In the genomic region with DNA sequence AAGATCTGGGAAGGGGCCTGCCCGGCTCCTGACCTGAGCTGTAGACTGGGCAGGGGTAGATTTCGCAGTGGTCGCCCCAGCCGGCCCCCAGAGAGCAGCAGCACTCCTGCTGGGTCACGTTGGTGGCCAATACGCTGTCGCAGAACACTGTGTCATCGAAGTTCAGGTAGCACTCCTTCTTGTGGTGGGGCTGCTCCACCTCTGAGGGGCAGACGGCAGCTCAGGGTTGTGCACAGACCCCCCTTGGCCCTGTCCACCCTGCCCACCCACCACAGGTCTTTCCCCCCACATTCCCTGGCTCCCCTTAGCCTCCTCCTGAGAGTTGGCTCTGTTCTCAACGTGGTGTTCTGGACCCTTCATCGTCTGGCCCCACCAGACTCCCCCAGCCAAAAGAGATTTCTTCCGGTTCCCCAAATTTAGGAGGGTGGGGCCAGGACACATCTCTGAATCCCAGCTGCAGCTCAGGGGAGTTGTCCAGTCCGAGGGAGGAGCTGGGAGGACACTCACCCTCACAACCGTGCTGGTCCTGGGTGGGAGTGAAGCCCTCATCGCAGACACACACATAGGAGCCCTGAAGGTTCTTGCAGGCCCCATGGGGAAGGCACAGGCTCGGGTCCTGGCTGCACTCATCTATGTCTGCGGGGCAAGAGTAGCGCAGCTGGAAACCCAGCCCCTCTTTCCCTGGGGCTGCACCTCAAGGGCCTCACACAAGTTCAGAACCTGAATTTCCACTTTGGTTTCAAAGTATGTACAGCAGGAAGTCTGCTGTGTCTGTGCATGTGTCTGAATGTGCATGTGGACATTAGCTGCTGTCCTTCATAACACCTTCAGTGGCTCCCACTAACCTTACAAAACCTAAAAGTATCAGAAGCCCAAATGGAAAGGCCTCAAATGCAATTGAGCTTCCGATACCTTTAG, we compare ENCODE assay signal across 1 cellular context.
TF ChIP-seq lines count a peak whose summit lies in the region.

No MANE protein-coding gene starts in this region.

TF ChIP-seq in GM12878, 131 proteins besides CTCF, POLR2A, EP300 and RAD21:
- TF ChIP-seq, protein P1, sequence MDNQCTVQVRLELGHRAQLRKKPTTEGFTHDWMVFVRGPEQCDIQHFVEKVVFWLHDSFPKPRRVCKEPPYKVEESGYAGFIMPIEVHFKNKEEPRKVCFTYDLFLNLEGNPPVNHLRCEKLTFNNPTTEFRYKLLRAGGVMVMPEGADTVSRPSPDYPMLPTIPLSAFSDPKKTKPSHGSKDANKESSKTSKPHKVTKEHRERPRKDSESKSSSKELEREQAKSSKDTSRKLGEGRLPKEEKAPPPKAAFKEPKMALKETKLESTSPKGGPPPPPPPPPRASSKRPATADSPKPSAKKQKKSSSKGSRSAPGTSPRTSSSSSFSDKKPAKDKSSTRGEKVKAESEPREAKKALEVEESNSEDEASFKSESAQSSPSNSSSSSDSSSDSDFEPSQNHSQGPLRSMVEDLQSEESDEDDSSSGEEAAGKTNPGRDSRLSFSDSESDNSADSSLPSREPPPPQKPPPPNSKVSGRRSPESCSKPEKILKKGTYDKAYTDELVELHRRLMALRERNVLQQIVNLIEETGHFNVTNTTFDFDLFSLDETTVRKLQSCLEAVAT (IDR thresholded peaks at IDR 0.05), result 0 out of 2 replicates have a peak, but pooled peaks have one; percentile 12
- TF ChIP-seq CHD4 (IDR thresholded peaks at IDR 0.05), result no peak
- TF ChIP-seq GATAD2B (conservative IDR thresholded peaks at IDR 0.05; ENCODE audit: low read depth), result peak; percentile 19; the same call in 1 of the 2 replicates
- TF ChIP-seq ATF7 (IDR thresholded peaks at IDR 0.05; ENCODE audit: low read depth), result 0 out of 2 replicates have a peak, but pooled peaks have one; percentile 6
- TF ChIP-seq TARDBP (IDR thresholded peaks at IDR 0.05; ENCODE audit: borderline replicate concordance), result no peak
- TF ChIP-seq BACH1 (IDR thresholded peaks at IDR 0.05; ENCODE audit: borderline replicate concordance), result 0 out of 2 replicates have a peak, but pooled peaks have one; percentile 2
